Comparison of ENCODE assay signal across 23 cellular contexts in the genomic region with DNA sequence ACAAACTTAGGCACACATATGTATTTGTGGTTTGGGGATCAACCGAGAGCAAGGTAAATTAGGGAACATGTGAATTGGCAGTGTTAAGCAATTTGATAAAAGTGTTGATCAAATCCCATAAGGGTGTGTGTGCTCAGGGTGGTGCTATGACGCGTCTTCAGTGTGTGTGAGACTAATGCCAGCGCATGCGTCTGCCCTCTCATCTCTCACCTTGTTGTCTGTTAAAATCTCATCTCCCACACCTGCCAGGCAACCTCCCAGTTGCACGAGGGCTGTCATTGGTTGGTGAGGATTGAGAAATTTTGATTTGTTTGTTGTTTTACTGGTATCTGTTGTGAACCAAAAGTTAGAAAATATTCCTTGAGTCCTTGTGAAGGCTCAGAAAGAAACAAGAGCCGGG.
A peak's percentile ranks its signal among the peaks of the same experiment; 100 is the strongest.
DNase-seq lines count a peak whose midpoint lies in the region; ATAC-seq, FAIRE-seq and TF ChIP-seq lines count a peak whose summit lies in the region.
"Had no signal": no experiment of that assay in that cellular context is flagged by ENCODE, and none has a peak within 500 bp of the region (broad histone marks: within the 10 kb centered on the region; RNA-seq: fewer than 3 reads in every experiment).

No MANE protein-coding gene starts in this region.

- WGBS in right lobe of liver (ENCODE audit: insufficient coverage, low coverage, low lambda C conversion rate, missing lambda C conversion rate): 40% methylated on average over 7 of the region's 7 CpGs
- WGBS in HepG2 (ENCODE audit: low lambda C conversion rate): 56% methylated on average over 7 of the region's 7 CpGs
- WGBS in aorta, 2 donors: 98% methylated on average over 7 of the region's 7 CpGs

- H3K4me2 ChIP-seq in HepG2 (ENCODE audit: low read depth, low read length): no peak overlapping the region
- H3K4me2 ChIP-seq: BLaER1, KMS-11 had no signal

- TF ChIP-seq CTCF in right lobe of liver (IDR thresholded peaks at IDR 0.05) (no peak), HepG2 (CRISPR knock-in tag; IDR thresholded peaks at IDR 0.05) (no peak)

- H3K4me1 ChIP-seq in right lobe of liver (peaks cover 0 to 4% (median 0%) of the 10 kb centered on the region in 4 donors), HepG2 (ENCODE audit: insufficient read depth, low read length) (no peaks in the 10 kb centered on the region), aorta (ENCODE audit: control insufficient read depth in 1 of 2, insufficient read depth in 2 of 2, low read length in 2 of 2) (peaks cover 0 to 3% of the 10 kb centered on the region in 2 donors)
- H3K4me1 ChIP-seq: BLaER1 had no signal

- DNase-seq in right lobe of liver (peak in 1 of 3 donors; percentile 55), HepG2 (ENCODE audit: low spot score) (no peak), left lobe of liver (ENCODE audit: low spot score) (peak; percentile 58), aorta (no peak), NCI-H2081 (lab: John Stamatoyannopoulos, UW) (no peak)
- DNase-seq: ACHN; CD4-positive, alpha-beta memory T cell; GOT3; NCI-H1105; NCI-H146; NCI-H226; NCI-H748 treated with DMSO at 0.1 percent for 48 hours; RPMI8226; SHP77 had no signal

- TF ChIP-seq RAD21 in HepG2 (CRISPR knock-in tag; IDR thresholded peaks at IDR 0.05): no peak

- ATAC-seq in right lobe of liver: peak; percentile 37 to 86 (median 78)
- ATAC-seq in HepG2: no peak
- peak; percentile 75 for ATAC-seq in esophagus mucosa
- ATAC-seq in left lobe of liver: peak; percentile 88
- ATAC-seq in GM19467 (IDR thresholded peaks at IDR 0.05; ENCODE audit: unreplicated experiment): no peak
- no peak for ATAC-seq in aorta (ENCODE audit: low FRiP score)
- no peak for ATAC-seq in GM18858 (IDR thresholded peaks at IDR 0.05; ENCODE audit: unreplicated experiment)

- H3K36me3 ChIP-seq in right lobe of liver (no peaks in the 10 kb centered on the region), HepG2 (replicated peaks in 1 of 2; ENCODE audit: control insufficient read depth in 1 of 2, insufficient read depth in 2 of 2, low read length in 2 of 2) (no peaks in the 10 kb centered on the region), aorta (ENCODE audit: control insufficient read depth in 1 of 2, insufficient read depth in 2 of 2, low read length in 1 of 2) (no peaks in the 10 kb centered on the region)
- H3K36me3 ChIP-seq: BLaER1 had no signal

- H3K9ac ChIP-seq in HepG2 (ENCODE audit: insufficient read depth, low read depth, low read length): no peak overlapping the region
- H3K9ac ChIP-seq: BLaER1, KMS-11 had no signal

- TF ChIP-seq POLR2A in right lobe of liver (IDR thresholded peaks at IDR 0.05) (no peak), HepG2 (IDR thresholded peaks at IDR 0.05; ENCODE audit: insufficient read depth in 1 of 2, low read depth in 2 of 2, low read length in 2 of 2) (no peak)

- no peaks in the 10 kb centered on the region for H3K27me3 ChIP-seq in right lobe of liver
- H3K27me3 ChIP-seq in HepG2 (ENCODE audit: control insufficient read depth in 1 of 2, insufficient read depth in 2 of 2, low read length in 2 of 2): peaks cover 3 to 54% of the 10 kb centered on the region in 2 experiments
- H3K27me3 ChIP-seq in aorta (ENCODE audit: control insufficient read depth in 1 of 2, insufficient read depth in 2 of 2, low read length in 1 of 2): no peaks in the 10 kb centered on the region
- H3K27me3 ChIP-seq: BLaER1 had no signal

- H3K27ac ChIP-seq in right lobe of liver: peak overlapping the region in 1 of 3 donors; percentile 15
- H3K27ac ChIP-seq in HepG2 (ENCODE audit: extremely low read length, insufficient read depth, low read length): no peak overlapping the region
- no peak overlapping the region for H3K27ac ChIP-seq in aorta (ENCODE audit: low read depth in 1 of 2, low read length in 2 of 2)
- H3K27ac ChIP-seq: 22Rv1, BLaER1, KMS-11, PC-9 had no signal

- intact Hi-C loops in right lobe of liver (cut with DNase I): no loop called here
- intact Hi-C loops in HepG2 (cut with micrococcal nuclease; ENCODE audit: unreplicated experiment): no loop called here
- intact Hi-C loops in aorta (cut with DNase I): no loop called here

- in situ Hi-C loops in HepG2 (cut with HindIII; ENCODE audit: extremely low pct_ligation_motif_present, low pct_unique_long_range_greater_than_20kb): no loop called here

- H3K4me3 ChIP-seq in right lobe of liver (no peak overlapping the region), HepG2 (replicated peaks in 1 of 3; ENCODE audit: insufficient read depth in 1 of 3, low read depth in 2 of 3, low read length in 3 of 3) (no peak overlapping the region), aorta (ENCODE audit: low read length in 2 of 2) (no peak overlapping the region)
- H3K4me3 ChIP-seq: BLaER1, PC-9 had no signal

- no TSS peak for BruUV-seq in HepG2 (replicated peaks; lab: Mats Ljungman, UMichigan)

- no peak overlapping the region for H2AFZ ChIP-seq in HepG2 (ENCODE audit: low read length)
- H2AFZ ChIP-seq: PC-9 had no signal

- FAIRE-seq in HepG2 (lab: Jason Lieb, UNC): no peak
- FAIRE-seq: GM12891 had no signal

- H4K20me1 ChIP-seq in HepG2 (ENCODE audit: insufficient read depth, low read length): no peaks in the 10 kb centered on the region
- H4K20me1 ChIP-seq: BLaER1 had no signal

- TF ChIP-seq EP300 in HepG2 (IDR thresholded peaks at IDR 0.05; ENCODE audit: low read depth in 2 of 2, low read length in 2 of 2): no peak
- TF ChIP-seq EP300 in HepG2 (CRISPR knock-in tag; IDR thresholded peaks at IDR 0.05; ENCODE audit: borderline replicate concordance): no peak

- CTCF ChIA-PET in HepG2 (lab: Yijun Ruan, JAX; ENCODE audit: low intra/inter-chr PET ratio, low total read pairs): no interaction called here

- no peaks in the 10 kb centered on the region for H3K79me2 ChIP-seq in HepG2 (ENCODE audit: insufficient read depth, low read length)

- H3K9me3 ChIP-seq in right lobe of liver (no peaks in the 10 kb centered on the region), HepG2 (ENCODE audit: low read length) (no peaks in the 10 kb centered on the region), aorta (ENCODE audit: control insufficient read depth, low read length) (no peaks in the 10 kb centered on the region)
- H3K9me3 ChIP-seq: BLaER1, Caco-2 had no signal

- POLR2A ChIA-PET in HepG2 (lab: Yijun Ruan, JAX): no interaction called here

TF ChIP-seq in HepG2, 621 proteins besides CTCF, POLR2A, EP300 and RAD21:
- TF ChIP-seq CEBPB (IDR thresholded peaks at IDR 0.05; ENCODE audit: borderline replicate concordance, low read depth, low read length) (no peak), YEATS4 (CRISPR knock-in tag; IDR thresholded peaks at IDR 0.05; ENCODE audit: borderline replicate concordance) (no peak)
- TF ChIP-seq, protein P1, sequence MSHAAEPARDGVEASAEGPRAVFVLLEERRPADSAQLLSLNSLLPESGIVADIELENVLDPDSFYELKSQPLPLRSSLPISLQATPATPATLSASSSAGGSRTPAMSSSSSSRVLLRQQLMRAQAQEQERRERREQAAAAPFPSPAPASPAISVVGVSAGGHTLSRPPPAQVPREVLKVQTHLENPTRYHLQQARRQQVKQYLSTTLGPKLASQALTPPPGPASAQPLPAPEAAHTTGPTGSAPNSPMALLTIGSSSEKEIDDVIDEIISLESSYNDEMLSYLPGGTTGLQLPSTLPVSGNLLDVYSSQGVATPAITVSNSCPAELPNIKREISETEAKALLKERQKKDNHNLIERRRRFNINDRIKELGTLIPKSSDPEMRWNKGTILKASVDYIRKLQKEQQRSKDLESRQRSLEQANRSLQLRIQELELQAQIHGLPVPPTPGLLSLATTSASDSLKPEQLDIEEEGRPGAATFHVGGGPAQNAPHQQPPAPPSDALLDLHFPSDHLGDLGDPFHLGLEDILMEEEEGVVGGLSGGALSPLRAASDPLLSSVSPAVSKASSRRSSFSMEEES (CRISPR knock-in tag; IDR thresholded peaks at IDR 0.05): no peak

Comparison
In these comparisons a context has a peak if more than half of its experiments do, and no peak if none do; other contexts are left out.
1. ATAC-seq: peak in right lobe of liver (4 of 4), esophagus mucosa (single experiment) and left lobe of liver (single experiment); none in HepG2 (single experiment), GM19467 (single experiment), aorta (single experiment) and GM18858 (single experiment).